ENCODE assay signal across 13 cellular contexts in genomic region chr1:231549733-231550447, GRCh38. TPM values are rescaled to one million over a fixed set of nuclear protein-coding genes. Genes with fewer than 3 reads are reported as not detected.
DNase-seq lines count a peak whose midpoint lies in the region; ATAC-seq, FAIRE-seq and TF ChIP-seq lines count a peak whose summit lies in the region.
"Had no signal": no experiment of that assay in that cellular context is flagged by ENCODE, and none has a peak within 500 bp of the region (broad histone marks: within the 10 kb centered on the region; RNA-seq: fewer than 3 reads in every experiment).

No MANE protein-coding gene starts in this region.

- peak; percentile 32 for DNase-seq in BE2C
- DNase-seq in D721Med (ENCODE audit: insufficient read length, low spot score) = no peak
- peak; percentile 59 to 68 for DNase-seq in erythroblast (lab: John Stamatoyannopoulos, UW)
- no peak for DNase-seq in HTR-8/SVneo (ENCODE audit: insufficient read length, low spot score)
- DNase-seq in natural killer cell = no peak
- no peak for DNase-seq in cortex of kidney (lab: John Stamatoyannopoulos, UW)
- DNase-seq: NCI-H1092 treated with DMSO at 0.1 percent for 48 hours, NCI-H187 treated with DMSO at 0.1 percent for 48 hours, NCI-H748 treated with DMSO at 0.1 percent for 48 hours had no signal

- H3K4me3 Mint-ChIP-seq in natural killer cell = no peak overlapping the region
- H3K4me3 Mint-ChIP-seq: IgD-negative memory B cell, T-cell had no signal

- no peaks in the 10 kb centered on the region for H3K36me3 Mint-ChIP-seq in natural killer cell

- H3K27me3 Mint-ChIP-seq in natural killer cell (ENCODE audit: low read depth in 2 of 2) = no peaks in the 10 kb centered on the region
- H3K27me3 Mint-ChIP-seq: IgD-negative memory B cell, T-cell had no signal

- intact Hi-C loops in natural killer cell (cut with micrococcal nuclease) = loop anchor here (5.0 kb wide), 1 partner anchor 193 kb away; no protein-coding TSS in a partner anchor

- no peak for TF ChIP-seq CTCF in BE2C (IDR thresholded peaks at IDR 0.05; ENCODE audit: low read depth, low read length)
- no peak for TF ChIP-seq CTCF in D721Med (IDR thresholded peaks at IDR 0.05; ENCODE audit: insufficient read depth, missing control alignments)
- no peak for TF ChIP-seq CTCF in natural killer cell (IDR thresholded peaks at IDR 0.05)

- H3K9me3 Mint-ChIP-seq in natural killer cell = no peaks in the 10 kb centered on the region
- H3K9me3 Mint-ChIP-seq: IgD-negative memory B cell, T-cell had no signal

- TF ChIP-seq POLR2A in erythroblast (IDR thresholded peaks at IDR 0.05; ENCODE audit: low read length) = no peak

- peak; percentile 82 for FAIRE-seq in D721Med (lab: Jason Lieb, UNC)
- no peak for FAIRE-seq in HTR-8/SVneo (lab: Jason Lieb, UNC)
- FAIRE-seq: RCC 7860 had no signal

- ATAC-seq in HG03354 (IDR thresholded peaks at IDR 0.05; ENCODE audit: poor library complexity, severe bottlenecking, unreplicated experiment) (peak; percentile 8), natural killer cell (no peak)

- H3K4me3 ChIP-seq in BE2C (ENCODE audit: low read depth, low read length) = no peak overlapping the region

- no peaks in the 10 kb centered on the region for H3K27me3 ChIP-seq in BE2C

- peaks cover 20 to 41% of the 10 kb centered on the region in 2 donors for H3K4me1 Mint-ChIP-seq in natural killer cell

- peak overlapping the region in 1 of 2 donors; percentile 25 for H3K27ac Mint-ChIP-seq in natural killer cell
- H3K27ac Mint-ChIP-seq: IgD-negative memory B cell, T-cell had no signal

- H3K36me3 ChIP-seq in BE2C = no peaks in the 10 kb centered on the region; the same call in 1 of the 2 replicates

- no peaks in the 10 kb centered on the region for H3K9me3 ChIP-seq in BE2C

- peaks cover 12% of the 10 kb centered on the region for H3K4me1 ChIP-seq in BE2C

RNA-seq across cellular contexts. Expression of gene TSNAX, which starts 21.4 kb away (rescaled TPM):
- polyA plus RNA-seq in BE2C (2012; ENCODE audit: insufficient read depth, insufficient read length, low read depth) = 46.0 TPM
- 10 to 100 TPM; 35.6 to 49.3 (median 44.8) TPM for total RNA-seq in natural killer cell

Comparison
In these comparisons a context has a peak if more than half of its experiments do, and no peak if none do; other contexts are left out.
1. DNase-seq: peak in BE2C (single experiment) and erythroblast (2 of 2); none in D721Med (single experiment), HTR-8/SVneo (single experiment), natural killer cell (single experiment) and cortex of kidney (single experiment).